In genomic region chr7:139895141-139895829, GRCh38 we compare ENCODE assay signal across 21 cellular contexts.
DNase-seq lines count a peak whose midpoint lies in the region; ATAC-seq and TF ChIP-seq lines count a peak whose summit lies in the region.
"Had no signal": no experiment of that assay in that cellular context is flagged by ENCODE, and none has a peak within 500 bp of the region (broad histone marks: within the 10 kb centered on the region; RNA-seq: fewer than 3 reads in every experiment).

No MANE protein-coding gene starts in this region.

- H3K27me3 ChIP-seq in aorta (ENCODE audit: control insufficient read depth in 1 of 2, insufficient read depth in 2 of 2, low read length in 1 of 2), result no peaks in the 10 kb centered on the region

- DNase-seq in NCI-H82 treated with DMSO at 0.1 percent for 48 hours (lab: John Stamatoyannopoulos, UW; ENCODE audit: unreplicated experiment) (peak; percentile 20), endothelial cell (ENCODE audit: low spot score) (no peak), aorta (no peak), AG20443 (ENCODE audit: low spot score) (no peak), NCI-H226 (no peak)
- DNase-seq in natural killer cell treated with Interleukin-12 subunit alpha and Interleukin-12 subunit beta and Interleukin-15 and Interleukin-18, amount 100 ng/mL, for 72 hours (ENCODE audit: low spot score), result no peak
- DNase-seq: Calu3; CD4-positive, alpha-beta memory T cell; GM23248; HCEC 1CT; NCI-H1048; NCI-H1436 treated with DMSO at 0.1 percent for 48 hours; NCI-H2029 treated with DMSO at 0.1 percent for 48 hours; NCI-H2171 treated with DMSO at 0.1 percent for 48 hours had no signal

- H3K4me1 Mint-ChIP-seq in endothelial cell (ENCODE audit: unreplicated experiment), result peaks cover 10% of the 10 kb centered on the region
- peaks cover 37 to 63% of the 10 kb centered on the region in 2 donors for H3K4me1 Mint-ChIP-seq in natural killer cell treated with Interleukin-12 subunit alpha and Interleukin-12 subunit beta and Interleukin-15 and Interleukin-18, amount 100 ng/mL, for 72 hours (ENCODE audit: low read depth in 2 of 2)
- H3K4me1 Mint-ChIP-seq: CD4-positive, alpha-beta memory T cell had no signal

- no peak for ATAC-seq in natural killer cell treated with Interleukin-12 subunit alpha and Interleukin-12 subunit beta and Interleukin-15 and Interleukin-18, amount 100 ng/mL, for 72 hours
- ATAC-seq in aorta (ENCODE audit: low FRiP score), result peak; percentile 25
- ATAC-seq in HG03342 (IDR thresholded peaks at IDR 0.05; ENCODE audit: unreplicated experiment), result no peak
- ATAC-seq: HepG2, Panc1, Right ventricle myocardium inferior had no signal

- H3K4me3 ChIP-seq in aorta (ENCODE audit: low read length in 2 of 2), result no peak overlapping the region
- H3K4me3 ChIP-seq: GM23248, SK-N-MC had no signal

- H3K4me1 ChIP-seq in aorta (ENCODE audit: control insufficient read depth in 1 of 2, insufficient read depth in 2 of 2, low read length in 2 of 2), result no peaks in the 10 kb centered on the region

- peaks cover 5% of the 10 kb centered on the region for H3K36me3 Mint-ChIP-seq in endothelial cell (ENCODE audit: low read depth, unreplicated experiment)
- peaks cover 20% of the 10 kb centered on the region for H3K36me3 Mint-ChIP-seq in natural killer cell treated with Interleukin-12 subunit alpha and Interleukin-12 subunit beta and Interleukin-15 and Interleukin-18, amount 100 ng/mL, for 72 hours

- H3K4me3 Mint-ChIP-seq in endothelial cell (ENCODE audit: unreplicated experiment), result no peak overlapping the region
- peak overlapping the region; percentile 46 for H3K4me3 Mint-ChIP-seq in natural killer cell treated with Interleukin-12 subunit alpha and Interleukin-12 subunit beta and Interleukin-15 and Interleukin-18, amount 100 ng/mL, for 72 hours
- H3K4me3 Mint-ChIP-seq: CD4-positive, alpha-beta memory T cell had no signal

- no peaks in the 10 kb centered on the region for H3K36me3 ChIP-seq in aorta (ENCODE audit: control insufficient read depth in 1 of 2, insufficient read depth in 2 of 2, low read length in 1 of 2)

- H3K27ac ChIP-seq in aorta (ENCODE audit: low read depth in 1 of 2, low read length in 2 of 2), result no peak overlapping the region
- H3K27ac ChIP-seq: GM23248, KMS-11, SK-N-MC had no signal

- peak overlapping the region; percentile 4 for H3K27ac Mint-ChIP-seq in endothelial cell (ENCODE audit: unreplicated experiment)
- peak overlapping the region; percentile 68 to 98 for H3K27ac Mint-ChIP-seq in natural killer cell treated with Interleukin-12 subunit alpha and Interleukin-12 subunit beta and Interleukin-15 and Interleukin-18, amount 100 ng/mL, for 72 hours
- H3K27ac Mint-ChIP-seq: B cell had no signal

- peaks cover 2% of the 10 kb centered on the region for H3K27me3 Mint-ChIP-seq in endothelial cell (ENCODE audit: unreplicated experiment)
- H3K27me3 Mint-ChIP-seq in natural killer cell treated with Interleukin-12 subunit alpha and Interleukin-12 subunit beta and Interleukin-15 and Interleukin-18, amount 100 ng/mL, for 72 hours, result no peaks in the 10 kb centered on the region

- no peaks in the 10 kb centered on the region for H3K9me3 Mint-ChIP-seq in endothelial cell (ENCODE audit: unreplicated experiment)
- H3K9me3 Mint-ChIP-seq in natural killer cell treated with Interleukin-12 subunit alpha and Interleukin-12 subunit beta and Interleukin-15 and Interleukin-18, amount 100 ng/mL, for 72 hours, result peaks cover 12% of the 10 kb centered on the region
- H3K9me3 Mint-ChIP-seq: CD4-positive, alpha-beta memory T cell had no signal

- intact Hi-C loops in aorta (cut with DNase I), result no loop called here

- no peaks in the 10 kb centered on the region for H3K9me3 ChIP-seq in aorta (ENCODE audit: control insufficient read depth, low read length)

- no peak for TF ChIP-seq CTCF in endothelial cell (IDR thresholded peaks at IDR 0.05; ENCODE audit: unreplicated experiment)

- WGBS in aorta, 2 donors, result 80 to 88% methylated on average over 6 of the region's 6 CpGs
